8 cellular contexts compared by ENCODE assay signal in genomic region chr18:76476665-76477561, GRCh38. TPM values are rescaled to one million over a fixed set of nuclear protein-coding genes. Genes with fewer than 3 reads are reported as not detected.
DNase-seq lines count a peak whose midpoint lies in the region; ATAC-seq lines count a peak whose summit lies in the region.

No MANE protein-coding gene starts in this region.

- H3K4me1 Mint-ChIP-seq in activated naive CD8-positive, alpha-beta T cell (ENCODE audit: low read depth), result peaks cover 37% of the 10 kb centered on the region
- H3K4me1 Mint-ChIP-seq in immature natural killer cell, result peaks cover 47 to 61% of the 10 kb centered on the region in 2 donors

- DNase-seq in immature natural killer cell, result peak in 2 of 3 donors; percentile 9 to 12
- peak; percentile 52 for DNase-seq in superior temporal gyrus (ENCODE audit: extremely low spot score)
- DNase-seq in cerebellar cortex (ENCODE audit: low spot score), result no peak

- ATAC-seq in GM18861 (IDR thresholded peaks at IDR 0.05; ENCODE audit: unreplicated experiment) (peak; percentile 63), HG03175 (IDR thresholded peaks at IDR 0.05; ENCODE audit: unreplicated experiment) (peak; percentile 85), HG02852 (IDR thresholded peaks at IDR 0.05; ENCODE audit: unreplicated experiment) (no peak), HG03135 (IDR thresholded peaks at IDR 0.05; ENCODE audit: unreplicated experiment) (no peak)

- no peak overlapping the region for H3K27ac Mint-ChIP-seq in activated naive CD8-positive, alpha-beta T cell
- H3K27ac Mint-ChIP-seq in immature natural killer cell, result peak overlapping the region; percentile 24 to 90 (median 80)

- H3K4me3 Mint-ChIP-seq in activated naive CD8-positive, alpha-beta T cell, result peak overlapping the region; percentile 37
- H3K4me3 Mint-ChIP-seq in immature natural killer cell, result peak overlapping the region; percentile 77 to 87 (median 82)

- H3K27me3 Mint-ChIP-seq in activated naive CD8-positive, alpha-beta T cell, result no peaks in the 10 kb centered on the region
- no peaks in the 10 kb centered on the region for H3K27me3 Mint-ChIP-seq in immature natural killer cell (ENCODE audit: low read depth in 3 of 3)

- no peaks in the 10 kb centered on the region for H3K36me3 Mint-ChIP-seq in activated naive CD8-positive, alpha-beta T cell
- H3K36me3 Mint-ChIP-seq in immature natural killer cell, result peaks cover 0 to 4% (median 3%) of the 10 kb centered on the region in 3 donors

- H3K9me3 Mint-ChIP-seq in activated naive CD8-positive, alpha-beta T cell (ENCODE audit: low read depth), result no peaks in the 10 kb centered on the region
- no peaks in the 10 kb centered on the region for H3K9me3 Mint-ChIP-seq in immature natural killer cell

RNA-seq across cellular contexts. Expression of gene ZNF516, which starts 18.1 kb away (rescaled TPM):
- 1 to 10 TPM; 1.2 to 6.1 (median 2.0) TPM for polyA plus RNA-seq in immature natural killer cell

Comparison
In these comparisons a context has a peak if more than half of its experiments do, and no peak if none do; other contexts are left out.
1. ATAC-seq: peak in GM18861 (single experiment) and HG03175 (single experiment); none in HG02852 (single experiment) and HG03135 (single experiment).